Comparison of ENCODE assay signal across 36 cellular contexts in genomic region chr1:212344905-212345304, GRCh38.
"Had no signal": no experiment of that assay in that cellular context is flagged by ENCODE, and none has a peak within 500 bp of the region (broad histone marks: within the 10 kb centered on the region; RNA-seq: fewer than 3 reads in every experiment).

No MANE protein-coding gene starts in this region.

- DNase-seq: Karpas-422, Kasumi-1, MG63, MM.1S, MV-4-11, NCI-H1048, NCI-H1092, NCI-H1092 treated with DMSO at 0.1 percent for 48 hours, NCI-H1105, NCI-H1105 treated with DMSO at 0.1 percent for 48 hours, NCI-H1417, NCI-H1417 treated with DMSO at 0.1 percent for 48 hours, NCI-H1436, NCI-H1436 treated with DMSO at 0.1 percent for 48 hours, NCI-H146, NCI-H1694, NCI-H1694 treated with DMSO at 0.1 percent for 48 hours, NCI-H187, NCI-H187 treated with DMSO at 0.1 percent for 48 hours, NCI-H1930, NCI-H2029, NCI-H2029 treated with DMSO at 0.1 percent for 48 hours, NCI-H2081, NCI-H2081 treated with DMSO at 0.1 percent for 48 hours, NCI-H2107, NCI-H2171, NCI-H2171 treated with DMSO at 0.1 percent for 48 hours, NCI-H2227 treated with DMSO at 0.1 percent for 48 hours, NCI-H226, NCI-H345, NCI-H446, NCI-H446 treated with DMSO at 0.1 percent for 48 hours, NCI-H510A, NCI-H510A treated with DMSO at 0.1 percent for 48 hours, NCI-H524 had no signal

- H3K27ac ChIP-seq: KMS-11 had no signal

- H3K9me3 ChIP-seq: MG63 had no signal

- H3K4me3 ChIP-seq: MG63 had no signal

- H3K27me3 ChIP-seq: MG63 had no signal

- H3K9ac ChIP-seq: KMS-11 had no signal

- H3K4me2 ChIP-seq: KMS-11 had no signal
